Comparison of ENCODE assay signal across 15 cellular contexts in the genomic region with DNA sequence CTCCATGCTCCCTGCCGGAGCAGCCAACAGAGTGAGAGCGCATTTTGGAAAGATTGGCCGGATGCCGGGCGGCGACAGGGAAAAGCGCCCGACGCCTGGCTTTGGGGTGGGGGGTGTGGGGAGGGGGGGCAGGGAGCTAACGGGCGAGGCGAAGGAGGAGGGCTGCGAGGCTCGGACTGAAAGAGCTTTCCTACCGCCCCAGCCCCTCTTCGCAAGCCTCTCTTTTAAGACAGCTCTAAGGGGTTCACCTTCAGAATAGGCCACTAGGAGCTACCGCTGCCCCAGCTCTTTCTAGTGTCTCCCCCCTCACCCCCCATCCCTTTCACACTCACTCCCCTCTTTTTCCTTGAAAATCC. TPM values are rescaled to one million over a fixed set of nuclear protein-coding genes. Genes with fewer than 3 reads are reported as not detected.
DNase-seq lines count a peak whose midpoint lies in the region; ATAC-seq and TF ChIP-seq lines count a peak whose summit lies in the region.
"Had no signal": no experiment of that assay in that cellular context is flagged by ENCODE, and none has a peak within 500 bp of the region (broad histone marks: within the 10 kb centered on the region; RNA-seq: fewer than 3 reads in every experiment).

No MANE protein-coding gene starts in this region.

- peaks cover 0 to 5% (median 5%) of the 10 kb centered on the region in 5 donors for H3K36me3 Mint-ChIP-seq in naive thymus-derived CD4-positive, alpha-beta T cell

- no peaks in the 10 kb centered on the region for H3K36me3 ChIP-seq in cardiac muscle cell
- H3K36me3 ChIP-seq in naive thymus-derived CD4-positive, alpha-beta T cell (ENCODE audit: control insufficient read depth in 2 of 3, insufficient read depth in 3 of 3, low read length in 3 of 3) = no peaks in the 10 kb centered on the region
- H3K36me3 ChIP-seq in tibial artery = no peaks in the 10 kb centered on the region
- H3K36me3 ChIP-seq in colonic mucosa = no peaks in the 10 kb centered on the region
- H3K36me3 ChIP-seq: adrenal gland had no signal

- H3K4me1 ChIP-seq in cardiac muscle cell (ENCODE audit: low read depth) = peaks cover 7% of the 10 kb centered on the region
- peaks cover 0 to 4% of the 10 kb centered on the region in 2 donors for H3K4me1 ChIP-seq in naive thymus-derived CD4-positive, alpha-beta T cell (ENCODE audit: control insufficient read depth in 2 of 2, insufficient read depth in 2 of 2, low read length in 2 of 2)
- H3K4me1 ChIP-seq in tibial artery = peaks cover 0 to 23% (median 17%) of the 10 kb centered on the region in 4 donors
- H3K4me1 ChIP-seq in colonic mucosa = no peaks in the 10 kb centered on the region

- H3K27me3 Mint-ChIP-seq in naive thymus-derived CD4-positive, alpha-beta T cell = peaks cover 77 to 92% (median 89%) of the 10 kb centered on the region in 5 donors

- H3K27me3 ChIP-seq in cardiac muscle cell (peaks cover 100% of the 10 kb centered on the region), dorsolateral prefrontal cortex (peaks cover 34 to 100% (median 96%) of the 10 kb centered on the region in 45 donors), tibial artery (peaks cover 9 to 98% of the 10 kb centered on the region in 2 donors), colonic mucosa (peaks cover 65% of the 10 kb centered on the region)
- peaks cover 0 to 38% of the 10 kb centered on the region in 2 donors for H3K27me3 ChIP-seq in naive thymus-derived CD4-positive, alpha-beta T cell (ENCODE audit: control insufficient read depth in 2 of 2, insufficient read depth in 2 of 2, low read length in 2 of 2)

- ATAC-seq in Right ventricle myocardium superior (ENCODE audit: poor library complexity) = no peak
- ATAC-seq in naive thymus-derived CD4-positive, alpha-beta T cell = no peak
- ATAC-seq: HCT116 had no signal

- DNase-seq in cardiac muscle cell (ENCODE audit: low read depth in 1 of 2, low spot score in 1 of 2) (peak in 1 of 2 donors; percentile 9), Right ventricle myocardium superior (no peak), dorsolateral prefrontal cortex (no peak), tibial artery (no peak), head of caudate nucleus (no peak), colonic mucosa (no peak), COLO668 (lab: John Stamatoyannopoulos, UW; ENCODE audit: unreplicated experiment) (no peak)
- DNase-seq in naive thymus-derived CD4-positive, alpha-beta T cell = no peak
- DNase-seq: adrenal gland, C1 segment of cervical spinal cord, kidney glomerular epithelial cell, NCI-H510A had no signal

- TF ChIP-seq CTCF in cardiac muscle cell (IDR thresholded peaks at IDR 0.05; ENCODE audit: low read depth, low read length) (no peak), dorsolateral prefrontal cortex (IDR thresholded peaks at IDR 0.05 in 54 of 56, conservative IDR thresholded peaks at IDR 0.05 in 2 of 56; ENCODE audit: low read depth in 1 of 56, partially characterized antibody in 56 of 56) (no peak), tibial artery (IDR thresholded peaks at IDR 0.05) (no peak), colonic mucosa (IDR thresholded peaks at IDR 0.05) (no peak)

- no peaks in the 10 kb centered on the region for H3K9me3 ChIP-seq in cardiac muscle cell (ENCODE audit: low read depth)
- peaks cover 0 to 15% (median 0%) of the 10 kb centered on the region in 3 experiments for H3K9me3 ChIP-seq in naive thymus-derived CD4-positive, alpha-beta T cell (ENCODE audit: control insufficient read depth in 2 of 3, low read length in 3 of 3)
- H3K9me3 ChIP-seq in tibial artery = peaks cover 0 to 12% (median 0%) of the 10 kb centered on the region in 3 donors
- H3K9me3 ChIP-seq in colonic mucosa = no peaks in the 10 kb centered on the region
- H3K9me3 ChIP-seq: adrenal gland had no signal

- H3K4me1 Mint-ChIP-seq in naive thymus-derived CD4-positive, alpha-beta T cell = peaks cover 14 to 48% (median 29%) of the 10 kb centered on the region in 7 donors

- H3K27ac Mint-ChIP-seq in naive thymus-derived CD4-positive, alpha-beta T cell = no peak overlapping the region

- peak overlapping the region; percentile 29 for H3K4me3 ChIP-seq in cardiac muscle cell
- H3K4me3 ChIP-seq in dorsolateral prefrontal cortex = peak overlapping the region in 46 of 59 donors; percentile 1 to 65 (median 42)
- no peak overlapping the region for H3K4me3 ChIP-seq in naive thymus-derived CD4-positive, alpha-beta T cell (ENCODE audit: low read length)
- peak overlapping the region; percentile 21 to 39 for H3K4me3 ChIP-seq in tibial artery
- H3K4me3 ChIP-seq in colonic mucosa = no peak overlapping the region

- CTCF ChIA-PET in naive thymus-derived CD4-positive, alpha-beta T cell (lab: Charles Lee) = no interaction called here

- no peak overlapping the region for H3K27ac ChIP-seq in cardiac muscle cell
- no peak overlapping the region for H3K27ac ChIP-seq in dorsolateral prefrontal cortex
- H3K27ac ChIP-seq in naive thymus-derived CD4-positive, alpha-beta T cell (ENCODE audit: low read depth, low read length) = no peak overlapping the region
- no peak overlapping the region for H3K27ac ChIP-seq in tibial artery
- no peak overlapping the region for H3K27ac ChIP-seq in colonic mucosa
- H3K27ac ChIP-seq: adrenal gland had no signal

- peak overlapping the region in 8 of 10 donors; percentile 73 to 85 (median 82) for H3K4me3 Mint-ChIP-seq in naive thymus-derived CD4-positive, alpha-beta T cell

- H3K9me3 Mint-ChIP-seq in naive thymus-derived CD4-positive, alpha-beta T cell = peaks cover 0 to 32% (median 16%) of the 10 kb centered on the region in 11 donors

- POLR2A ChIA-PET in naive thymus-derived CD4-positive, alpha-beta T cell (lab: Charles Lee) = no interaction called here

- H3K9ac ChIP-seq in colonic mucosa (ENCODE audit: low read depth in 2 of 2, low read length in 2 of 2) = no peak overlapping the region

- intact Hi-C loops in Right ventricle myocardium superior (cut with DNase I) (no loop called here), dorsolateral prefrontal cortex (cut with DNase I) (no loop called here), tibial artery (cut with DNase I; ENCODE audit: low total_unique reads) (no loop called here), head of caudate nucleus (cut with DNase I) (no loop called here), colonic mucosa (cut with DNase I) (no loop called here)
- intact Hi-C loops in naive thymus-derived CD4-positive, alpha-beta T cell (cut with micrococcal nuclease) = loop anchor here in 1 of 2 donors (1.0 kb wide), 1 partner anchor 436 kb away; a partner anchor contains a TSS

RNA-seq across cellular contexts. Expression of a gene that starts 3.5 kb away (rescaled TPM):
- total RNA-seq in cardiac muscle cell (not detected in 2 replicates), Right ventricle myocardium superior (not detected), dorsolateral prefrontal cortex (not detected), colonic mucosa (not detected)
- not detected in 2 replicates for polyA plus RNA-seq in cardiac muscle cell
- not detected for total RNA-seq in naive thymus-derived CD4-positive, alpha-beta T cell
- polyA plus RNA-seq in naive thymus-derived CD4-positive, alpha-beta T cell = not detected
- total RNA-seq: adrenal gland, pulmonary artery endothelial cell, SK-MEL-5 had no signal
- polyA plus RNA-seq: adrenal gland had no signal

Comparison
In these comparisons a context has a peak if more than half of its experiments do, and no peak if none do; other contexts are left out.
1. H3K4me3 ChIP-seq: peak in cardiac muscle cell (single experiment), dorsolateral prefrontal cortex (46 of 59) and tibial artery (2 of 2); none in naive thymus-derived CD4-positive, alpha-beta T cell (single experiment) and colonic mucosa (single experiment).